ENCODE assay signal across 31 cellular contexts in genomic region chr22:47608421-47608820, GRCh38.
"Had no signal": no experiment of that assay in that cellular context is flagged by ENCODE, and none has a peak within 500 bp of the region (broad histone marks: within the 10 kb centered on the region; RNA-seq: fewer than 3 reads in every experiment).

No MANE protein-coding gene starts in this region.

- H3K4me3 ChIP-seq: colonic mucosa, esophagus squamous epithelium, gastroesophageal sphincter had no signal

- H3K9me3 Mint-ChIP-seq: activated CD4-positive, alpha-beta memory T cell treated with anti-CD3 and anti-CD28 coated beads, Interleukin-2, amount 10 ng/mL, durations not matched to agents 7 days and 5 days; activated CD4-positive, alpha-beta T cell treated with anti-CD3 and anti-CD28 coated beads, Interleukin-2, amount 10 ng/mL, durations not matched to agents 7 days and 5 days; activated naive CD4-positive, alpha-beta T cell treated with anti-CD3 and anti-CD28 coated beads, Interleukin-2, amount 50 U/mL, for 72 hours; activated naive CD8-positive, alpha-beta T cell treated with anti-CD3 and anti-CD28 coated beads, Interleukin-2, amount 10 ng/mL, durations not matched to agents 7 days and 5 days; activated T-cell treated with anti-CD3 and anti-CD28 coated beads, Interleukin-2, amount 50 U/mL, for 24 hours; activated T-cell treated with anti-CD3 and anti-CD28 coated beads, Interleukin-2, amount 50 U/mL, for 72 hours had no signal

- H3K27ac ChIP-seq: brain microvascular endothelial cell, colonic mucosa, epithelial cell of prostate, esophagus squamous epithelium, gastroesophageal sphincter, VCaP had no signal

- H3K4me1 Mint-ChIP-seq: activated CD4-positive, alpha-beta memory T cell treated with anti-CD3 and anti-CD28 coated beads, Interleukin-2, amount 10 ng/mL, durations not matched to agents 7 days and 5 days; activated CD4-positive, alpha-beta T cell treated with anti-CD3 and anti-CD28 coated beads, Interleukin-2, amount 10 ng/mL, durations not matched to agents 7 days and 5 days; activated naive CD4-positive, alpha-beta T cell treated with anti-CD3 and anti-CD28 coated beads, Interleukin-2, amount 10 ng/mL, durations not matched to agents 7 days and 5 days; activated naive CD8-positive, alpha-beta T cell treated with anti-CD3 and anti-CD28 coated beads, Interleukin-2, amount 10 ng/mL, durations not matched to agents 7 days and 5 days had no signal

- H3K4me3 Mint-ChIP-seq: activated CD4-positive, alpha-beta memory T cell treated with anti-CD3 and anti-CD28 coated beads, Interleukin-2, amount 10 ng/mL, durations not matched to agents 7 days and 5 days; activated CD4-positive, alpha-beta T cell treated with anti-CD3 and anti-CD28 coated beads, Interleukin-2, amount 10 ng/mL, durations not matched to agents 7 days and 5 days; activated naive CD4-positive, alpha-beta T cell treated with anti-CD3 and anti-CD28 coated beads, Interleukin-2, amount 10 ng/mL, durations not matched to agents 7 days and 5 days; activated naive CD8-positive, alpha-beta T cell treated with anti-CD3 and anti-CD28 coated beads, Interleukin-2, amount 10 ng/mL, durations not matched to agents 7 days and 5 days; activated T-cell treated with anti-CD3 and anti-CD28 coated beads, Interleukin-2, amount 50 U/mL, for 24 hours; activated T-cell treated with anti-CD3 and anti-CD28 coated beads, Interleukin-2, amount 50 U/mL, for 72 hours; T-helper 17 cell; WTC11 had no signal

- H3K9me3 ChIP-seq: colonic mucosa, esophagus squamous epithelium had no signal

- FAIRE-seq: astrocyte, bronchial epithelial cell, endometrium, endothelial cell of umbilical vein, TTC549 had no signal

- H3K4me1 ChIP-seq: colonic mucosa, esophagus squamous epithelium, gastroesophageal sphincter had no signal

- ATAC-seq: activated naive CD4-positive, alpha-beta T cell treated with anti-CD3 and anti-CD28 coated beads, Interleukin-2, amount 50 U/mL, for 72 hours; activated T-cell treated with anti-CD3 and anti-CD28 coated beads, Interleukin-2, amount 50 U/mL, for 72 hours; gastroesophageal sphincter; T-helper 17 cell; WTC11 had no signal

- H3K36me3 ChIP-seq: brain microvascular endothelial cell, colonic mucosa, esophagus squamous epithelium, gastroesophageal sphincter had no signal

- H3K36me3 Mint-ChIP-seq: activated naive CD4-positive, alpha-beta T cell treated with anti-CD3 and anti-CD28 coated beads, Interleukin-2, amount 10 ng/mL, durations not matched to agents 7 days and 5 days; activated naive CD4-positive, alpha-beta T cell treated with anti-CD3 and anti-CD28 coated beads, Interleukin-2, amount 50 U/mL, for 72 hours; activated naive CD8-positive, alpha-beta T cell treated with anti-CD3 and anti-CD28 coated beads, Interleukin-2, amount 10 ng/mL, durations not matched to agents 7 days and 5 days had no signal

- DNase-seq: activated CD4-positive, alpha-beta memory T cell treated with anti-CD3 and anti-CD28 coated beads, Interleukin-2, amount 10 ng/mL, durations not matched to agents 7 days and 5 days; activated CD4-positive, alpha-beta T cell treated with anti-CD3 and anti-CD28 coated beads for 1 hour; activated CD4-positive, alpha-beta T cell treated with anti-CD3 and anti-CD28 coated beads for 4 hours; activated CD4-positive, alpha-beta T cell treated with anti-CD3 and anti-CD28 coated beads, Interleukin-2, amount 10 ng/mL, durations not matched to agents 7 days and 5 days; activated CD4-positive, alpha-beta T cell treated with anti-CD3 and anti-CD28 coated beads, Interleukin-2, amount 50 U/mL, for 4 hours; activated CD8-positive, alpha-beta memory T cell treated with anti-CD3 and anti-CD28 coated beads, Interleukin-2, amount 50 U/mL, for 48 hours; activated gamma-delta T cell; activated naive CD4-positive, alpha-beta T cell; activated naive CD4-positive, alpha-beta T cell treated with anti-CD3 and anti-CD28 coated beads, Interleukin-2, amount 10 ng/mL, durations not matched to agents 7 days and 5 days; activated naive CD8-positive, alpha-beta T cell treated with anti-CD3 and anti-CD28 coated beads, Interleukin-2, amount 10 ng/mL, durations not matched to agents 7 days and 5 days; activated T-cell treated with anti-CD3 and anti-CD28 coated beads for 4 hours; activated T-cell treated with anti-CD3 and anti-CD28 coated beads, Interleukin-2, amount 50 U/mL, for 24 hours; activated T-cell treated with anti-CD3 and anti-CD28 coated beads, Interleukin-2, amount 50 U/mL, for 72 hours; brain microvascular endothelial cell; caudate nucleus; colonic mucosa; effector CD8-positive, alpha-beta T cell; esophagus squamous epithelium; foreskin melanocyte; T-helper 1 cell; T-helper 17 cell had no signal

- H3K27ac Mint-ChIP-seq: activated CD4-positive, alpha-beta memory T cell treated with anti-CD3 and anti-CD28 coated beads, Interleukin-2, amount 10 ng/mL, durations not matched to agents 7 days and 5 days; activated CD4-positive, alpha-beta T cell treated with anti-CD3 and anti-CD28 coated beads, Interleukin-2, amount 10 ng/mL, durations not matched to agents 7 days and 5 days; activated naive CD4-positive, alpha-beta T cell treated with anti-CD3 and anti-CD28 coated beads, Interleukin-2, amount 10 ng/mL, durations not matched to agents 7 days and 5 days; activated naive CD4-positive, alpha-beta T cell treated with anti-CD3 and anti-CD28 coated beads, Interleukin-2, amount 50 U/mL, for 72 hours; activated naive CD8-positive, alpha-beta T cell treated with anti-CD3 and anti-CD28 coated beads, Interleukin-2, amount 10 ng/mL, durations not matched to agents 7 days and 5 days; activated T-cell treated with anti-CD3 and anti-CD28 coated beads, Interleukin-2, amount 50 U/mL, for 24 hours; activated T-cell treated with anti-CD3 and anti-CD28 coated beads, Interleukin-2, amount 50 U/mL, for 72 hours; T-helper 17 cell; WTC11 had no signal

- H3K27me3 ChIP-seq: brain microvascular endothelial cell, colonic mucosa had no signal

- H3K27me3 Mint-ChIP-seq: activated CD4-positive, alpha-beta memory T cell treated with anti-CD3 and anti-CD28 coated beads, Interleukin-2, amount 10 ng/mL, durations not matched to agents 7 days and 5 days; activated CD4-positive, alpha-beta T cell treated with anti-CD3 and anti-CD28 coated beads, Interleukin-2, amount 10 ng/mL, durations not matched to agents 7 days and 5 days; activated naive CD4-positive, alpha-beta T cell treated with anti-CD3 and anti-CD28 coated beads, Interleukin-2, amount 10 ng/mL, durations not matched to agents 7 days and 5 days; activated naive CD8-positive, alpha-beta T cell treated with anti-CD3 and anti-CD28 coated beads, Interleukin-2, amount 10 ng/mL, durations not matched to agents 7 days and 5 days; activated T-cell treated with anti-CD3 and anti-CD28 coated beads, Interleukin-2, amount 50 U/mL, for 24 hours had no signal
